21 cellular contexts compared by ENCODE assay signal in the genomic region with DNA sequence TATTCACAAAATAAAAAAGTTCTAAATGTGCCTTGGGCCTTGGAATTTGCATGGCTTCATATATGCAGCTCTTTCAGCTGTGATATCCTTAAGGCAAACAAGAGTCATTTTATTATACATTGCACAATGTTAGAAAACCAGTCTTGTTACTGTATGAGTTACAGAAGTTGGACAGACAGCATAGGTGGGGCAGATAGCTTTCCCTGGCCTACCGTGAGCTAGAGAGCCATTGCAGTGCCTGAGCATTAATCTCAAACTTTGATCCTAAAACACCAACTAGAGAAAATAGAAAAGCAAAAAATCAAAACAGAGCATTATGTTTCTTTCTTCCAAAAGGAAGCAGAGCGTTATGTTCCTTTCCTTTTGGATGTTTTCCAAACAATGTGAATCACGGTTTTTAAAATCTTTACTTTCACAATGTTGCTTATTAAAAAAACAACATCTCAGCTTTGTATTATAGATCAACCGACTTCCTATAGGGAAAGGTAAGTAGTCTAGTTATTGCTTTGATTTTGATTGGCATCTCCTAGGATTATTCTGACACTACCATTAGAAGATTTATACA. TPM values are rescaled to one million over a fixed set of nuclear protein-coding genes. Genes with fewer than 3 reads are reported as not detected.
DNase-seq lines count a peak whose midpoint lies in the region; ATAC-seq and TF ChIP-seq lines count a peak whose summit lies in the region.
"Had no signal": no experiment of that assay in that cellular context is flagged by ENCODE, and none has a peak within 500 bp of the region (broad histone marks: within the 10 kb centered on the region; RNA-seq: fewer than 3 reads in every experiment).

No MANE protein-coding gene starts in this region.

- no peak for TF ChIP-seq CTCF in RWPE2 (IDR thresholded peaks at IDR 0.05; ENCODE audit: poor library complexity, severe bottlenecking)
- no peak for TF ChIP-seq CTCF in fibroblast of pulmonary artery (IDR thresholded peaks at IDR 0.05; ENCODE audit: low read length, missing control alignments)
- no peak for TF ChIP-seq CTCF in omental fat pad (IDR thresholded peaks at IDR 0.05)

- H3K79me2 ChIP-seq in ACC112 (ENCODE audit: control insufficient read depth, insufficient read depth, low read length, unreplicated experiment) = no peaks in the 10 kb centered on the region

- DNase-seq in RWPE2 (ENCODE audit: low spot score) = no peak
- peak; percentile 54 for DNase-seq in fibroblast of pulmonary artery (ENCODE audit: low read depth)
- no peak for DNase-seq in omental fat pad (ENCODE audit: low spot score)
- DNase-seq in NCI-H748 (lab: John Stamatoyannopoulos, UW; ENCODE audit: unreplicated experiment) = no peak
- no peak for DNase-seq in HAP-1 (ENCODE audit: low spot score in 2 of 2)
- DNase-seq: activated CD4-positive, alpha-beta T cell treated with anti-CD3 and anti-CD28 coated beads, Interleukin-2, amount 50 U/mL, for 1 hour; DMS79; endodermal cell; heart right ventricle; left ventricle myocardium superior; NCI-H146; NCI-H2171; NCI-H526; stimulated activated CD4-positive, alpha-beta T cell treated with anti-CD3 and anti-CD28 coated beads, Interleukin-4, amount 100 ng/mL, for 4 hours; T-helper 2 cell had no signal

- H3K9me3 ChIP-seq in RWPE2 (ENCODE audit: severe bottlenecking) = no peaks in the 10 kb centered on the region
- H3K9me3 ChIP-seq in HAP-1 = no peaks in the 10 kb centered on the region; the same call in 1 of the 2 replicates

- peak overlapping the region; percentile 53 for H3K4me3 ChIP-seq in ACC112 (ENCODE audit: low read depth, low read length)
- H3K4me3 ChIP-seq in RWPE2 (ENCODE audit: severe bottlenecking) = no peak overlapping the region
- H3K4me3 ChIP-seq in fibroblast of pulmonary artery (replicated peaks; ENCODE audit: low read depth, low read length) = no peak overlapping the region
- H3K4me3 ChIP-seq in HAP-1 = no peak overlapping the region
- H3K4me3 ChIP-seq: heart right ventricle, SK-N-MC had no signal

- H3K4me1 ChIP-seq in ACC112 (ENCODE audit: control insufficient read depth, insufficient read depth, low read length, unreplicated experiment) (peaks cover 15% of the 10 kb centered on the region), RWPE2 (ENCODE audit: insufficient read depth, poor library complexity, severe bottlenecking) (peaks cover 8% of the 10 kb centered on the region), HAP-1 (no peaks in the 10 kb centered on the region)

- H3K27ac ChIP-seq in ACC112 (ENCODE audit: low read depth, low read length) (peak overlapping the region; percentile 47), RWPE2 (ENCODE audit: poor library complexity, severe bottlenecking) (no peak overlapping the region)
- H3K27ac ChIP-seq: heart right ventricle, HL-60, SK-N-MC, VCaP had no signal

- peak overlapping the region; percentile 24 for H2AFZ ChIP-seq in ACC112 (ENCODE audit: low read length, unreplicated experiment)

- H3K27me3 ChIP-seq in ACC112 (ENCODE audit: insufficient read depth, low read length) (no peaks in the 10 kb centered on the region), RWPE2 (ENCODE audit: insufficient read depth, poor library complexity, severe bottlenecking) (no peaks in the 10 kb centered on the region), HAP-1 (ENCODE audit: low read depth) (no peaks in the 10 kb centered on the region)
- H3K27me3 ChIP-seq: heart right ventricle had no signal

- peak; percentile 89 for ATAC-seq in RWPE2 (ENCODE audit: low read depth)
- ATAC-seq in omental fat pad (ENCODE audit: low FRiP score) = peak; percentile 62
- ATAC-seq in GM21825 (IDR thresholded peaks at IDR 0.05; ENCODE audit: unreplicated experiment) = no peak
- no peak for ATAC-seq in GM21447 (IDR thresholded peaks at IDR 0.05; ENCODE audit: unreplicated experiment)
- ATAC-seq: heart right ventricle, left ventricle myocardium superior had no signal

- in situ Hi-C loops in HAP-1 (cut with MboI; ENCODE audit: low sequenced_read_pairs) = no loop called here

- H3K36me3 ChIP-seq in ACC112 (ENCODE audit: insufficient read depth, low read length) = no peaks in the 10 kb centered on the region
- no peaks in the 10 kb centered on the region for H3K36me3 ChIP-seq in RWPE2 (ENCODE audit: low read depth)
- no peaks in the 10 kb centered on the region for H3K36me3 ChIP-seq in HAP-1 (replicated peaks)
- H3K36me3 ChIP-seq: heart right ventricle had no signal

RNA-seq across cellular contexts. Expression of a gene that starts 32.2 kb away (rescaled TPM):
- total RNA-seq in omental fat pad = 10 to 100 TPM in 1 of 4 donors, 1 to 10 TPM in 3; 3.6 to 22.5 (median 7.2) TPM

Comparison
In these comparisons a context has a peak if more than half of its experiments do, and no peak if none do; other contexts are left out.
1. ATAC-seq: peak in RWPE2 (single experiment) and omental fat pad (single experiment); none in GM21825 (single experiment) and GM21447 (single experiment).